In the genomic region with DNA sequence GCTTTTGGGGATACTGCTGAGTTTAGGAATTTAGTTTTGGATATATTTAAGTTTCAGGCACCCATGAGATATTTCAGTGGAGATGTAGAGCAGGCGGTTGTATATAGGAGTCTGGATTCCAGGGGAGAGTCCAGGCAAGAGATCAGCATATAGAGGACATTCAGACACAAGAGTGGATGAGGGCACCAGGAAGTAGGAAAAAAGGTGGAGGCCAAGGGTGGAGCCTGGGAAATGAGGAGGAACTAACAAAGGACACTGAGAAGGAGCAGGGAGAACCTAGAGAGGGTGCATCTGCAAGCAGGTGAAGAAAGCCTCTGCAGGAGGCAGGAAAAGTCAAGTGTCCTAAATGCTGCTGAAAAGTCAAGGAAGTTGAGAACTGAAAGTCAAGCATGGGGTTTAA, we compare ENCODE assay signal across 20 cellular contexts.
"Had no signal": no experiment of that assay in that cellular context is flagged by ENCODE, and none has a peak within 500 bp of the region (broad histone marks: within the 10 kb centered on the region; RNA-seq: fewer than 3 reads in every experiment).

No MANE protein-coding gene starts in this region.

- H3K9me3 ChIP-seq: neutrophil, psoas muscle, stomach, thoracic aorta, transverse colon had no signal

- H3K27ac ChIP-seq: neutrophil, psoas muscle, stomach, thoracic aorta had no signal

- H3K36me3 Mint-ChIP-seq: immature natural killer cell; naive thymus-derived CD4-positive, alpha-beta T cell had no signal

- ATAC-seq: esophagus mucosa; left ventricle myocardium superior; naive thymus-derived CD4-positive, alpha-beta T cell; psoas muscle; sciatic nerve had no signal

- H3K27me3 ChIP-seq: neutrophil, stomach, transverse colon had no signal

- H3K4me3 ChIP-seq: lung, psoas muscle, stomach, thoracic aorta, transverse colon had no signal

- H3K4me3 Mint-ChIP-seq: immature natural killer cell; naive thymus-derived CD4-positive, alpha-beta T cell; nephron progenitor cell had no signal

- DNase-seq: effector memory CD4-positive, alpha-beta T cell; immature natural killer cell; kidney; left cardiac atrium; left ventricle myocardium superior; mesenchymal stem cell; naive thymus-derived CD4-positive, alpha-beta T cell; nephron progenitor cell; psoas muscle; retina; stimulated activated CD4-positive, alpha-beta T cell treated with anti-CD3 and anti-CD28 coated beads, Interleukin-12 subunit alpha, Interleukin-12 subunit beta, amount 100 ng/mL, for 4 hours; stimulated activated naive CD4-positive, alpha-beta T cell; stomach; substantia nigra; transverse colon had no signal

- H3K9me3 Mint-ChIP-seq: immature natural killer cell; naive thymus-derived CD4-positive, alpha-beta T cell; nephron progenitor cell had no signal

- H3K36me3 ChIP-seq: neutrophil, stomach, thoracic aorta, transverse colon had no signal

- H3K27ac Mint-ChIP-seq: immature natural killer cell; naive thymus-derived CD4-positive, alpha-beta T cell; nephron progenitor cell had no signal
